ENCODE assay signal across 18 cellular contexts in the genomic region with DNA sequence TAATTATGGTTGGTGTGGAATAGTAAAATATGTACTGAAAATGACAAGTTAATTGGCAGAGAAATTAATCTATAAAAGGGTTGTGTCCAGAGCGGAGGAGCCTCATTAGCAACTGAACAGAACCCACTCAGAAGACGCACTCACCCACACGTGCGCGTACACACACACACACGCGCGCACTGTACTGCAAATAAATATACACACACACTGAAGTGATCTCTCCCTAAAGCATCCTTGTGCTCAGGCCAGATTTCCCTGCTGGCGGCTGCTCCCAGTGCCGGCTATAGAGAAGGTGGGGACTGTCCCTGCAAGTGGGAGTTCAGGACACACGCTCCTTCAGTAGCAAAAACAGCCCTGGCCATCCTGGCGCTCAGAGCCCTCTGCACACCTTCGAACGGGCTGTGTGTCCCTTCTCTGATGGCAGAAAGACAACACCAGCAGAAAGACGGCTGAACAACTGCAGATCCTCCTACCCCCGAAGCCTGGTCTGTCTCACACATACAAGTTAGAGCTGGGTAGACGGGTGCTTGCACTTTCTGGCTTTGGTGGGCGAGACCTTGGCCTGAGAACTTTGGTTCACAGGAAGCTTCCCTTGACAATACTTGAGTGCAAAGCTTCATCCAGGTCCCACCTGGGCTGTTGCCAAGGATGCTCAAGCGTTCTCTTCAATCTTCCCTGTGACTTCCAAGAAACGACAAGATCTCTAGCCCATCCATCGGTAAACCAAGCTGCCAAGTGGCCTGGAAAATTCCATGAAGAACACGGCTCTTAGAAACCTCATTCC.
DNase-seq lines count a peak whose midpoint lies in the region; ATAC-seq and TF ChIP-seq lines count a peak whose summit lies in the region.
"Had no signal": no experiment of that assay in that cellular context is flagged by ENCODE, and none has a peak within 500 bp of the region (broad histone marks: within the 10 kb centered on the region; RNA-seq: fewer than 3 reads in every experiment).

No MANE protein-coding gene starts in this region.

- no peaks in the 10 kb centered on the region for H4K20me1 ChIP-seq in neural cell (ENCODE audit: insufficient read depth)

- no peak overlapping the region for H3K4me2 ChIP-seq in neural cell (ENCODE audit: low read length)
- H3K4me2 ChIP-seq: SK-N-SH had no signal

- intact Hi-C loops in tibial artery (cut with DNase I; ENCODE audit: low total_unique reads), result no loop called here

- peaks cover 2% of the 10 kb centered on the region for H3K4me1 Mint-ChIP-seq in progenitor cell of endocrine pancreas (ENCODE audit: low read depth)
- H3K4me1 Mint-ChIP-seq: CD4-positive, CD25-positive, alpha-beta regulatory T cell had no signal

- peaks cover 0 to 6% (median 0%) of the 10 kb centered on the region in 4 donors for H3K4me1 ChIP-seq in tibial artery

- H2AFZ ChIP-seq in neural cell (ENCODE audit: low read depth, low read length), result no peak overlapping the region

- ATAC-seq in GM21367 (IDR thresholded peaks at IDR 0.05; ENCODE audit: unreplicated experiment), result no peak
- ATAC-seq: Panc1 had no signal

- H3K4me3 Mint-ChIP-seq in progenitor cell of endocrine pancreas (ENCODE audit: low read depth), result no peak overlapping the region
- H3K4me3 Mint-ChIP-seq: CD4-positive, CD25-positive, alpha-beta regulatory T cell had no signal

- no peaks in the 10 kb centered on the region for H3K79me2 ChIP-seq in neural cell (replicated peaks; ENCODE audit: insufficient read depth, low read length)

- DNase-seq in activated effector memory CD4-positive, alpha-beta T cell treated with anti-CD3 and anti-CD28 coated beads, Interleukin-2, amount 50 U/mL, for 16 hours, result peak; percentile 8
- DNase-seq in activated effector memory CD4-positive, alpha-beta T cell treated with Interleukin-2 at 50 U/mL for 16 hours, result no peak
- peak; percentile 13 for DNase-seq in epidermal melanocyte (ENCODE audit: insufficient read length, low spot score)
- peak; percentile 17 to 42 for DNase-seq in tibial artery
- DNase-seq in progenitor cell of endocrine pancreas (ENCODE audit: low spot score, unreplicated experiment), result no peak
- DNase-seq in LoVo (ENCODE audit: low spot score), result no peak
- DNase-seq: AML-193; CD4-positive, CD25-positive, alpha-beta regulatory T cell; Kasumi-1; NCI-H1436 treated with DMSO at 0.1 percent for 48 hours; NCI-H2081; NCI-H226; NCI-H526 treated with DMSO at 0.1 percent for 48 hours; Right ventricle myocardium superior; SK-N-SH had no signal

- H3K27me3 ChIP-seq in neural cell (ENCODE audit: insufficient read depth, low read depth, low read length), result no peaks in the 10 kb centered on the region
- H3K27me3 ChIP-seq in tibial artery, result no peaks in the 10 kb centered on the region

- H3K27me3 Mint-ChIP-seq in progenitor cell of endocrine pancreas, result no peaks in the 10 kb centered on the region
- H3K27me3 Mint-ChIP-seq: CD4-positive, CD25-positive, alpha-beta regulatory T cell had no signal

- H3K27ac ChIP-seq in neural cell (ENCODE audit: low read length), result no peak overlapping the region
- H3K27ac ChIP-seq in tibial artery, result no peak overlapping the region

- no peak overlapping the region for H3K9ac ChIP-seq in neural cell (ENCODE audit: low read length)
- H3K9ac ChIP-seq: SK-N-SH had no signal

- no peak overlapping the region for H3K27ac Mint-ChIP-seq in progenitor cell of endocrine pancreas

- TF ChIP-seq EP300 in neural cell (conservative IDR thresholded peaks at IDR 0.05; ENCODE audit: poor library complexity, severe bottlenecking), result no peak

- no peaks in the 10 kb centered on the region for H3K9me3 ChIP-seq in neural cell (ENCODE audit: low read length)
- H3K9me3 ChIP-seq in tibial artery, result no peaks in the 10 kb centered on the region
- H3K9me3 ChIP-seq: SK-N-SH had no signal

- no peaks in the 10 kb centered on the region for H3K9me2 ChIP-seq in neural cell (ENCODE audit: insufficient read depth, low read length)
- H3K9me2 ChIP-seq: SK-N-SH had no signal

- H3F3A ChIP-seq in neural cell (ENCODE audit: insufficient read depth, low read length, poor library complexity, severe bottlenecking), result no peaks in the 10 kb centered on the region

- peaks cover 3% of the 10 kb centered on the region for H3K36me3 Mint-ChIP-seq in progenitor cell of endocrine pancreas (ENCODE audit: insufficient read depth)
- H3K36me3 Mint-ChIP-seq: CD4-positive, CD25-positive, alpha-beta regulatory T cell had no signal

- TF ChIP-seq RAD21 in neural cell (conservative IDR thresholded peaks at IDR 0.05), result no peak

- no peaks in the 10 kb centered on the region for H3K9me3 Mint-ChIP-seq in progenitor cell of endocrine pancreas (ENCODE audit: low read depth)

- no peak for TF ChIP-seq CTCF in neural cell (IDR thresholded peaks at IDR 0.05; ENCODE audit: poor library complexity, severe bottlenecking)
- no peak for TF ChIP-seq CTCF in tibial artery (IDR thresholded peaks at IDR 0.05)
- TF ChIP-seq CTCF in progenitor cell of endocrine pancreas (IDR thresholded peaks at IDR 0.05; ENCODE audit: unreplicated experiment), result no peak

- H3K36me3 ChIP-seq in neural cell (ENCODE audit: insufficient read depth, low read length), result no peaks in the 10 kb centered on the region
- H3K36me3 ChIP-seq in tibial artery, result peaks cover 12 to 70% (median 25%) of the 10 kb centered on the region in 3 donors

- H3K4me3 ChIP-seq in neural cell (ENCODE audit: low read length), result no peak overlapping the region
- H3K4me3 ChIP-seq in tibial artery, result no peak overlapping the region

TF ChIP-seq in neural cell, 6 proteins besides CTCF, POLR2A, EP300 and RAD21:
- TF ChIP-seq SMC3 (conservative IDR thresholded peaks at IDR 0.05; ENCODE audit: poor library complexity), result no peak
- peak; percentile 8 for TF ChIP-seq POLR2AphosphoS5 (IDR thresholded peaks at IDR 0.05)
- TF ChIP-seq MXI1 (conservative IDR thresholded peaks at IDR 0.05; ENCODE audit: poor library complexity, severe bottlenecking), result no peak
- TF ChIP-seq TAF1 (IDR thresholded peaks at IDR 0.05; ENCODE audit: low read depth), result no peak
- TF ChIP-seq EZH2 (IDR thresholded peaks at IDR 0.05; ENCODE audit: borderline replicate concordance, insufficient read depth, low read length, poor library complexity, severe bottlenecking), result no peak
- TF ChIP-seq, protein P1, sequence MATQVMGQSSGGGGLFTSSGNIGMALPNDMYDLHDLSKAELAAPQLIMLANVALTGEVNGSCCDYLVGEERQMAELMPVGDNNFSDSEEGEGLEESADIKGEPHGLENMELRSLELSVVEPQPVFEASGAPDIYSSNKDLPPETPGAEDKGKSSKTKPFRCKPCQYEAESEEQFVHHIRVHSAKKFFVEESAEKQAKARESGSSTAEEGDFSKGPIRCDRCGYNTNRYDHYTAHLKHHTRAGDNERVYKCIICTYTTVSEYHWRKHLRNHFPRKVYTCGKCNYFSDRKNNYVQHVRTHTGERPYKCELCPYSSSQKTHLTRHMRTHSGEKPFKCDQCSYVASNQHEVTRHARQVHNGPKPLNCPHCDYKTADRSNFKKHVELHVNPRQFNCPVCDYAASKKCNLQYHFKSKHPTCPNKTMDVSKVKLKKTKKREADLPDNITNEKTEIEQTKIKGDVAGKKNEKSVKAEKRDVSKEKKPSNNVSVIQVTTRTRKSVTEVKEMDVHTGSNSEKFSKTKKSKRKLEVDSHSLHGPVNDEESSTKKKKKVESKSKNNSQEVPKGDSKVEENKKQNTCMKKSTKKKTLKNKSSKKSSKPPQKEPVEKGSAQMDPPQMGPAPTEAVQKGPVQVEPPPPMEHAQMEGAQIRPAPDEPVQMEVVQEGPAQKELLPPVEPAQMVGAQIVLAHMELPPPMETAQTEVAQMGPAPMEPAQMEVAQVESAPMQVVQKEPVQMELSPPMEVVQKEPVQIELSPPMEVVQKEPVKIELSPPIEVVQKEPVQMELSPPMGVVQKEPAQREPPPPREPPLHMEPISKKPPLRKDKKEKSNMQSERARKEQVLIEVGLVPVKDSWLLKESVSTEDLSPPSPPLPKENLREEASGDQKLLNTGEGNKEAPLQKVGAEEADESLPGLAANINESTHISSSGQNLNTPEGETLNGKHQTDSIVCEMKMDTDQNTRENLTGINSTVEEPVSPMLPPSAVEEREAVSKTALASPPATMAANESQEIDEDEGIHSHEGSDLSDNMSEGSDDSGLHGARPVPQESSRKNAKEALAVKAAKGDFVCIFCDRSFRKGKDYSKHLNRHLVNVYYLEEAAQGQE (IDR thresholded peaks at IDR 0.05; ENCODE audit: borderline replicate concordance), result no peak
TF ChIP-seq in neural cell: peak in this region for 1.

Comparison
In these comparisons a context has a peak if more than half of its experiments do, and no peak if none do; other contexts are left out.
1. DNase-seq: peak in activated effector memory CD4-positive, alpha-beta T cell treated with anti-CD3 and anti-CD28 coated beads, Interleukin-2, amount 50 U/mL, for 16 hours (single experiment), epidermal melanocyte (single experiment) and tibial artery (2 of 2); none in activated effector memory CD4-positive, alpha-beta T cell treated with Interleukin-2 at 50 U/mL for 16 hours (single experiment), progenitor cell of endocrine pancreas (single experiment) and LoVo (single experiment).